8 cellular contexts compared by ENCODE assay signal in the genomic region with DNA sequence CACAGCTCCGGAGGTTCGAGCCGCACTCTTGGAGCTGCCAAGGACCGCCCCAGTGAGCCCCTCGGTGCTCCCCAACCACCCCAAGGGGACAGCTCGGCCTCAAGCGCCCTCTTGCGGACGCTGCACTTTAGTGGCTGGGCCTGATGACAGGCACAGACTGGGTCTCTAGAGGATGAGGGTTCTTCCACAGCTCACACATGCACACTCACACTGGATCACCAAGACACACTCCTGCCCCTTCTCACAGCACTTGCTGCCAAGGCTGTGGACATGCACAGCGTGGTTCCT. TPM values are rescaled to one million over a fixed set of nuclear protein-coding genes. Genes with fewer than 3 reads are reported as not detected.
DNase-seq lines count a peak whose midpoint lies in the region; ATAC-seq lines count a peak whose summit lies in the region.

No MANE protein-coding gene starts in this region.

- H3K36me3 ChIP-seq in adipocyte (ENCODE audit: control insufficient read depth, insufficient read depth, low read length, severe bottlenecking) = no peaks in the 10 kb centered on the region

- no peak overlapping the region for H3K4me3 ChIP-seq in adipocyte (ENCODE audit: low read length)

- H3K27me3 Mint-ChIP-seq in memory B cell = peaks cover 27% of the 10 kb centered on the region

- H3K4me3 Mint-ChIP-seq in memory B cell = no peak overlapping the region

- no peaks in the 10 kb centered on the region for H3K4me1 ChIP-seq in adipocyte (ENCODE audit: control insufficient read depth, insufficient read depth, low read length)

- H3K27me3 ChIP-seq in adipocyte (replicated peaks; ENCODE audit: control insufficient read depth, insufficient read depth, low read length) = peaks cover 56% of the 10 kb centered on the region

- H3K9ac ChIP-seq in adipocyte (ENCODE audit: low read length) = no peak overlapping the region

- no peak overlapping the region for H3K27ac Mint-ChIP-seq in memory B cell

- no peaks in the 10 kb centered on the region for H3K9me3 Mint-ChIP-seq in memory B cell

- peaks cover 6% of the 10 kb centered on the region for H3K4me1 Mint-ChIP-seq in memory B cell

- H3K9me3 ChIP-seq in adipocyte (ENCODE audit: control insufficient read depth, low read length) = no peaks in the 10 kb centered on the region

- DNase-seq in DMS 273 (lab: John Stamatoyannopoulos, UW; ENCODE audit: unreplicated experiment) (peak; percentile 45), DMS 273 treated with DMSO at 0.1 percent for 48 hours (lab: John Stamatoyannopoulos, UW) (no peak), LHCN-M2 (ENCODE audit: low read depth) (peak; percentile 12), adipocyte (ENCODE audit: low read depth) (peak; percentile 43), memory B cell (ENCODE audit: low spot score in 2 of 2) (no peak), GDM1 (lab: John Stamatoyannopoulos, UW) (no peak), AML-193 (lab: John Stamatoyannopoulos, UW) (no peak)

- ATAC-seq in memory B cell (ENCODE audit: low read depth) = peak; percentile 27
- ATAC-seq in GM21717 (IDR thresholded peaks at IDR 0.05; ENCODE audit: unreplicated experiment) = no peak

- H3K36me3 Mint-ChIP-seq in memory B cell = no peaks in the 10 kb centered on the region

RNA-seq across cellular contexts. Expression of a gene that starts 2.1 kb away (rescaled TPM):
- total RNA-seq in LHCN-M2 (2014; rRNA removed) = under 0.01 TPM in 1 of 2 replicates, not detected in the other
- 0.06 TPM for polyA plus RNA-seq in LHCN-M2 (2012)

RNA-seq across cellular contexts. Expression of a gene that starts 59.3 kb away (rescaled TPM):
- total RNA-seq in LHCN-M2 (2014; rRNA removed) = 13.1 and 13.4 TPM in 2 replicates
- polyA plus RNA-seq in LHCN-M2 (2012) = 7.1 TPM

Comparison
In these comparisons a context has a peak if more than half of its experiments do, and no peak if none do; other contexts are left out.
1. DNase-seq: peak in DMS 273 (single experiment), LHCN-M2 (single experiment) and adipocyte (single experiment); none in DMS 273 treated with DMSO at 0.1 percent for 48 hours (single experiment), memory B cell (0 of 2), GDM1 (single experiment) and AML-193 (0 of 2).